Comparison of ENCODE assay signal across 20 cellular contexts in genomic region chr3:15453501-15453900, GRCh38. TPM values are rescaled to one million over a fixed set of nuclear protein-coding genes. Genes with fewer than 3 reads are reported as not detected.
DNase-seq lines count a peak whose midpoint lies in the region; ATAC-seq, FAIRE-seq and TF ChIP-seq lines count a peak whose summit lies in the region.
"Had no signal": no experiment of that assay in that cellular context is flagged by ENCODE, and none has a peak within 500 bp of the region (broad histone marks: within the 10 kb centered on the region; RNA-seq: fewer than 3 reads in every experiment).

No MANE protein-coding gene starts in this region.

- no peaks in the 10 kb centered on the region for H3K27me3 ChIP-seq in H1 (replicated peaks in 1 of 4; ENCODE audit: control insufficient read depth in 3 of 4, extremely low read depth in 1 of 4, insufficient read depth in 3 of 4, low read length in 3 of 4)
- peaks cover 0 to 2% (median 0%) of the 10 kb centered on the region in 3 experiments for H3K27me3 ChIP-seq in neuronal stem cell (ENCODE audit: control insufficient read depth in 3 of 3, insufficient read depth in 3 of 3, low read depth in 1 of 3, low read length in 3 of 3)
- no peaks in the 10 kb centered on the region for H3K27me3 ChIP-seq in foreskin keratinocyte
- H3K27me3 ChIP-seq: BLaER1 had no signal

- H3K23ac ChIP-seq in H1 (ENCODE audit: insufficient read length) = no peak overlapping the region
- H3K23ac ChIP-seq in neuronal stem cell (ENCODE audit: low read depth, low read length, poor library complexity) = peak overlapping the region; percentile 80

- H3K27ac Mint-ChIP-seq in stimulated activated effector memory CD8-positive, alpha-beta T cell treated with anti-CD3 and anti-CD28 coated beads, Interleukin-12 subunit alpha, Interleukin-12 subunit beta, amount 100 ng/mL, for 72 hours = peak overlapping the region; percentile 18
- H3K27ac Mint-ChIP-seq: CD14-positive monocyte, H9, IgD-negative memory B cell had no signal

- H3K4me3 ChIP-seq in H1 (ENCODE audit: extremely low read depth in 1 of 4, insufficient read depth in 2 of 4, low read depth in 3 of 4, low read length in 4 of 4) (no peak overlapping the region), neuronal stem cell (ENCODE audit: low read length in 2 of 2) (peak overlapping the region in 1 of 2 donors; percentile 38)
- H3K4me3 ChIP-seq: BLaER1 had no signal

- H3K9me3 Mint-ChIP-seq in stimulated activated effector memory CD8-positive, alpha-beta T cell treated with anti-CD3 and anti-CD28 coated beads, Interleukin-12 subunit alpha, Interleukin-12 subunit beta, amount 100 ng/mL, for 72 hours = no peaks in the 10 kb centered on the region
- H3K9me3 Mint-ChIP-seq: CD4-positive, alpha-beta memory T cell; H9 had no signal

- no peak overlapping the region for H4K5ac ChIP-seq in H1 (ENCODE audit: insufficient read length, low read depth, low read length)

- H3K79me2 ChIP-seq in H1 (ENCODE audit: control insufficient read depth in 1 of 2, insufficient read depth in 2 of 2, low read length in 2 of 2) = no peaks in the 10 kb centered on the region

- H3K36me3 ChIP-seq in H1 (ENCODE audit: control insufficient read depth in 2 of 4, insufficient read depth in 4 of 4, low read length in 3 of 4) (no peaks in the 10 kb centered on the region), neuronal stem cell (replicated peaks in 1 of 2; ENCODE audit: control insufficient read depth in 2 of 2, insufficient read depth in 2 of 2, low read length in 2 of 2) (peaks cover 0 to 2% of the 10 kb centered on the region in 2 donors)

- TF ChIP-seq RAD21 in H1 (IDR thresholded peaks at IDR 0.05 in 1 of 2, conservative IDR thresholded peaks at IDR 0.05 in 1 of 2; ENCODE audit: low read depth in 2 of 2, low read length in 2 of 2) = no peak

- no peaks in the 10 kb centered on the region for H3K4me1 ChIP-seq in H1 (replicated peaks in 1 of 4; ENCODE audit: control insufficient read depth in 3 of 4, insufficient read depth in 4 of 4, low read length in 3 of 4)
- H3K4me1 ChIP-seq in neuronal stem cell (ENCODE audit: control insufficient read depth in 2 of 2, insufficient read depth in 1 of 2, low read depth in 1 of 2, low read length in 2 of 2) = no peaks in the 10 kb centered on the region
- H3K4me1 ChIP-seq in foreskin keratinocyte = no peaks in the 10 kb centered on the region

- no peak for FAIRE-seq in H1 (lab: Jason Lieb, UNC)
- FAIRE-seq: GM12892, GM18507 had no signal

- ATAC-seq in stimulated activated effector memory CD8-positive, alpha-beta T cell treated with anti-CD3 and anti-CD28 coated beads, Interleukin-12 subunit alpha, Interleukin-12 subunit beta, amount 100 ng/mL, for 72 hours = no peak
- no peak for ATAC-seq in foreskin keratinocyte
- no peak for ATAC-seq in HG03159 (IDR thresholded peaks at IDR 0.05; ENCODE audit: unreplicated experiment)

- H3K4ac ChIP-seq in H1 (replicated peaks; ENCODE audit: insufficient read length, low read depth, low read length) (peak overlapping the region; percentile 44), neuronal stem cell (ENCODE audit: low read length) (no peak overlapping the region)

- TF ChIP-seq POLR2A in H1 (IDR thresholded peaks at IDR 0.05; ENCODE audit: control extremely low read depth in 1 of 2, low read depth in 2 of 2, low read length in 2 of 2) = no peak

- no peak overlapping the region for H2BK20ac ChIP-seq in H1 (ENCODE audit: low read length)

- no peak overlapping the region for H4K91ac ChIP-seq in H1 (replicated peaks; ENCODE audit: insufficient read length, low read length)
- no peak overlapping the region for H4K91ac ChIP-seq in neuronal stem cell (ENCODE audit: low read depth, low read length, poor library complexity)

- H3K36me3 Mint-ChIP-seq in stimulated activated effector memory CD8-positive, alpha-beta T cell treated with anti-CD3 and anti-CD28 coated beads, Interleukin-12 subunit alpha, Interleukin-12 subunit beta, amount 100 ng/mL, for 72 hours = no peaks in the 10 kb centered on the region

- H3K4me3 Mint-ChIP-seq in stimulated activated effector memory CD8-positive, alpha-beta T cell treated with anti-CD3 and anti-CD28 coated beads, Interleukin-12 subunit alpha, Interleukin-12 subunit beta, amount 100 ng/mL, for 72 hours = no peak overlapping the region
- H3K4me3 Mint-ChIP-seq: CD14-positive monocyte; CD4-positive, alpha-beta memory T cell; H9; IgD-negative memory B cell had no signal

- peaks cover 6% of the 10 kb centered on the region for H3K4me1 Mint-ChIP-seq in stimulated activated effector memory CD8-positive, alpha-beta T cell treated with anti-CD3 and anti-CD28 coated beads, Interleukin-12 subunit alpha, Interleukin-12 subunit beta, amount 100 ng/mL, for 72 hours
- H3K4me1 Mint-ChIP-seq: CD4-positive, alpha-beta memory T cell; IgD-negative memory B cell had no signal

- CTCF ChIA-PET in H1 (lab: Charles Lee; ENCODE audit: partially characterized antibody) = interaction anchor here (0.6 to 1.6 kb wide), 3 partner anchors 16 to 79 kb away, joined by 3 to 6 read pairs (median 3); no protein-coding TSS in a partner anchor

- H3K9me3 ChIP-seq in H1 (ENCODE audit: insufficient read depth in 2 of 2, low read depth in 1 of 2, low read length in 1 of 2) (no peaks in the 10 kb centered on the region), neuronal stem cell (replicated peaks in 1 of 2; ENCODE audit: control insufficient read depth in 2 of 2, insufficient read depth in 1 of 2, low read depth in 1 of 2, low read length in 2 of 2) (no peaks in the 10 kb centered on the region)

- no peak overlapping the region for H2AK5ac ChIP-seq in H1 (ENCODE audit: low read depth, low read length)
- no peak overlapping the region for H2AK5ac ChIP-seq in neuronal stem cell (ENCODE audit: low read depth, low read length)

- H3K18ac ChIP-seq in H1 (ENCODE audit: extremely low read depth, low read length) (no peak overlapping the region), neuronal stem cell (ENCODE audit: low read length) (no peak overlapping the region)

- H3K79me1 ChIP-seq in H1 (ENCODE audit: low read depth, low read length) (no peaks in the 10 kb centered on the region), neuronal stem cell (ENCODE audit: low read depth, low read length) (no peaks in the 10 kb centered on the region)

- H3K14ac ChIP-seq in H1 (ENCODE audit: insufficient read length) (no peak overlapping the region), neuronal stem cell (ENCODE audit: low read length) (no peak overlapping the region)

- H3K27ac ChIP-seq in H1 (ENCODE audit: low read depth, low read length) (no peak overlapping the region), neuronal stem cell (replicated peaks; ENCODE audit: low read length) (no peak overlapping the region), foreskin keratinocyte (no peak overlapping the region)
- H3K27ac ChIP-seq: BLaER1 had no signal

- no peak overlapping the region for H2BK15ac ChIP-seq in H1 (ENCODE audit: low read length)
- H2BK15ac ChIP-seq in neuronal stem cell (ENCODE audit: low read length) = no peak overlapping the region

- no peak overlapping the region; the same call in 1 of the 2 replicates for H4K8ac ChIP-seq in H1 (ENCODE audit: extremely low read depth, insufficient read depth, low read length)
- no peak overlapping the region for H4K8ac ChIP-seq in neuronal stem cell (ENCODE audit: low read depth, low read length)

- H2BK12ac ChIP-seq in H1 (ENCODE audit: low read depth, low read length) = no peak overlapping the region
- H2BK12ac ChIP-seq in neuronal stem cell (ENCODE audit: low read length) = no peak overlapping the region

- H3K56ac ChIP-seq in H1 (replicated peaks; ENCODE audit: insufficient read length, low read depth, low read length) = no peak overlapping the region

- 89% methylated on average over 8 of the region's 8 CpGs; no CpG with 5 or more reads in 1 of the 2 experiments for WGBS in H1 (ENCODE audit: extremely low coverage in 1 of 2, insufficient coverage in 1 of 2, insufficient read length in 1 of 2, insufficient replicate concordance in 2 of 2, low coverage in 1 of 2, low lambda C conversion rate in 2 of 2, missing lambda C conversion rate in 1 of 2), 2 experiments
- WGBS in neuronal stem cell (ENCODE audit: extremely low coverage in 2 of 2, insufficient read length in 2 of 2, insufficient replicate concordance in 1 of 2), 2 donors = no CpG with 5 or more reads among the region's 8 CpGs

- peak; percentile 4 for DNase-seq in activated CD8-positive, alpha-beta memory T cell treated with anti-CD3 and anti-CD28 coated beads for 24 hours
- DNase-seq in activated CD8-positive, alpha-beta memory T cell treated with anti-CD3 and anti-CD28 coated beads, Interleukin-2, amount 50 U/mL, for 4 hours = no peak
- DNase-seq in H1 (ENCODE audit: low read depth in 1 of 2, low spot score in 2 of 2) = no peak
- no peak for DNase-seq in neuronal stem cell (ENCODE audit: low spot score)
- DNase-seq in stimulated activated effector memory CD8-positive, alpha-beta T cell treated with anti-CD3 and anti-CD28 coated beads, Interleukin-12 subunit alpha, Interleukin-12 subunit beta, amount 100 ng/mL, for 72 hours (ENCODE audit: low spot score in 2 of 2) = no peak
- no peak for DNase-seq in foreskin keratinocyte
- DNase-seq in activated CD4-positive, alpha-beta T cell treated with anti-CD3 and anti-CD28 coated beads for 1 hour = no peak
- DNase-seq: 8988T; CD4-positive, alpha-beta memory T cell; DMS153; DMS79; GDM1; GOT3; H9 had no signal

- H3K4me2 ChIP-seq in H1 (ENCODE audit: insufficient read depth in 1 of 2, low read depth in 2 of 2, low read length in 2 of 2) = no peak overlapping the region
- no peak overlapping the region for H3K4me2 ChIP-seq in neuronal stem cell (ENCODE audit: insufficient read depth, low read length, poor library complexity, severe bottlenecking)

- TF ChIP-seq EP300 in H1 (IDR thresholded peaks at IDR 0.05; ENCODE audit: borderline replicate concordance in 1 of 2, low read depth in 2 of 2, low read length in 2 of 2) = no peak

- H2BK5ac ChIP-seq in H1 (ENCODE audit: low read depth, low read length) (no peak overlapping the region), neuronal stem cell (ENCODE audit: low read length) (no peak overlapping the region)

- no peaks in the 10 kb centered on the region for H3K23me2 ChIP-seq in H1 (ENCODE audit: low read depth, low read length)

- no peak for TF ChIP-seq CTCF in H1 (IDR thresholded peaks at IDR 0.05; ENCODE audit: control extremely low read depth in 1 of 3, insufficient read depth in 1 of 3, low read depth in 1 of 3, low read length in 3 of 3)
- TF ChIP-seq CTCF in foreskin keratinocyte (conservative IDR thresholded peaks at IDR 0.05) = no peak

- H3K9ac ChIP-seq in H1 (replicated peaks in 1 of 4; ENCODE audit: extremely low read depth in 1 of 4, low read depth in 3 of 4, low read length in 3 of 4) (no peak overlapping the region), neuronal stem cell (ENCODE audit: low read depth, low read length, poor library complexity) (no peak overlapping the region)
- H3K9ac ChIP-seq: BLaER1 had no signal

- POLR2A ChIA-PET in H1 (lab: Charles Lee; ENCODE audit: partially characterized antibody) = interaction anchor here (1.0 kb wide), 1 partner anchor 19 kb away, joined by 3 read pairs; no protein-coding TSS in a partner anchor

- no peak overlapping the region for H2BK120ac ChIP-seq in H1 (replicated peaks; ENCODE audit: low read depth, low read length)
- no peak overlapping the region for H2BK120ac ChIP-seq in neuronal stem cell (ENCODE audit: low read depth, low read length)

- H2AFZ ChIP-seq in H1 (ENCODE audit: low read length) = no peak overlapping the region
- H2AFZ ChIP-seq in neuronal stem cell (ENCODE audit: low read length) = no peak overlapping the region

- H4K20me1 ChIP-seq in H1 (replicated peaks in 1 of 2; ENCODE audit: control insufficient read depth in 1 of 2, insufficient read depth in 2 of 2, low read length in 2 of 2) = no peaks in the 10 kb centered on the region
- H4K20me1 ChIP-seq: BLaER1 had no signal

RNA-seq across cellular contexts. Expression of gene EAF1, which starts 26.1 kb away (rescaled TPM):
- 26.8 and 28.0 TPM in 2 replicates for total RNA-seq in H1 (2021; fragmentation: NEBNext Ultra II Directional; extraction: Animal tissue kit (Norgen Biotek cat#: 25700))
- polyA plus RNA-seq in H1 (2011; rRNA removed) (13.9 and 16.8 TPM in 2 replicates), foreskin keratinocyte (4.3 and 5.0 TPM in 2 replicates)
- 16.8 TPM for polyA plus RNA-seq in H1 (2011; cell fraction: cytosol; rRNA removed)
- 10.8 TPM for polyA plus RNA-seq in H1 (2011; cell fraction: nucleus; rRNA removed)
- polyA plus RNA-seq in H1 (2012, experiment 1 of 2) = 16.4 to 20.3 TPM (median 17.6 TPM) in 4 replicates
- polyA plus RNA-seq in H1 (2012, experiment 2 of 2) = 2.8 TPM
- polyA plus RNA-seq in H1 (2013, experiment 1 of 2) = 14.6 TPM
- 15.3 TPM for polyA plus RNA-seq in H1 (2013, experiment 2 of 2)
- polyA minus RNA-seq in H1 (2011; rRNA and poly(A)+ RNA removed) = 23.8 and 28.9 TPM in 2 replicates
- 21.4 TPM for polyA minus RNA-seq in H1 (2011; cell fraction: cytosol; rRNA and poly(A)+ RNA removed)
- 12.5 TPM for polyA minus RNA-seq in H1 (2011; cell fraction: nucleus; rRNA and poly(A)+ RNA removed)
- 18.8 TPM for polyA plus RNA-seq in neuronal stem cell (2013, experiment 1 of 2)
- polyA plus RNA-seq in neuronal stem cell (2013, experiment 2 of 2) = 17.9 TPM
- 18.0 and 18.9 TPM in 2 replicates for total RNA-seq in foreskin keratinocyte

RNA-seq across cellular contexts. Expression of gene METTL6, which starts 26.2 kb away (rescaled TPM):
- total RNA-seq in H1 (2021; fragmentation: NEBNext Ultra II Directional; extraction: Animal tissue kit (Norgen Biotek cat#: 25700)) = 20.0 and 20.7 TPM in 2 replicates
- polyA plus RNA-seq in H1 (2011; rRNA removed) = 13.1 and 18.4 TPM in 2 replicates
- polyA plus RNA-seq in H1 (2011; cell fraction: cytosol; rRNA removed) = 19.8 TPM
- polyA plus RNA-seq in H1 (2011; cell fraction: nucleus; rRNA removed) = 6.3 TPM
- 15.5 to 17.6 TPM (median 16.8 TPM) in 4 replicates for polyA plus RNA-seq in H1 (2012, experiment 1 of 2)
- 5.4 TPM for polyA plus RNA-seq in H1 (2012, experiment 2 of 2)
- 15.0 TPM for polyA plus RNA-seq in H1 (2013, experiment 1 of 2)
- polyA plus RNA-seq in H1 (2013, experiment 2 of 2) = 15.7 TPM
- 18.1 and 20.9 TPM in 2 replicates for polyA minus RNA-seq in H1 (2011; rRNA and poly(A)+ RNA removed)
- polyA minus RNA-seq in H1 (2011; cell fraction: cytosol; rRNA and poly(A)+ RNA removed) = 5.1 TPM
- polyA minus RNA-seq in H1 (2011; cell fraction: nucleus; rRNA and poly(A)+ RNA removed) = 11.0 TPM
- 15.7 TPM for polyA plus RNA-seq in neuronal stem cell (2013, experiment 1 of 2)
- polyA plus RNA-seq in neuronal stem cell (2013, experiment 2 of 2) = 15.9 TPM
- total RNA-seq in foreskin keratinocyte = 16.7 and 18.1 TPM in 2 replicates
- polyA plus RNA-seq in foreskin keratinocyte = 12.9 and 15.4 TPM in 2 replicates
